In the genomic region with DNA sequence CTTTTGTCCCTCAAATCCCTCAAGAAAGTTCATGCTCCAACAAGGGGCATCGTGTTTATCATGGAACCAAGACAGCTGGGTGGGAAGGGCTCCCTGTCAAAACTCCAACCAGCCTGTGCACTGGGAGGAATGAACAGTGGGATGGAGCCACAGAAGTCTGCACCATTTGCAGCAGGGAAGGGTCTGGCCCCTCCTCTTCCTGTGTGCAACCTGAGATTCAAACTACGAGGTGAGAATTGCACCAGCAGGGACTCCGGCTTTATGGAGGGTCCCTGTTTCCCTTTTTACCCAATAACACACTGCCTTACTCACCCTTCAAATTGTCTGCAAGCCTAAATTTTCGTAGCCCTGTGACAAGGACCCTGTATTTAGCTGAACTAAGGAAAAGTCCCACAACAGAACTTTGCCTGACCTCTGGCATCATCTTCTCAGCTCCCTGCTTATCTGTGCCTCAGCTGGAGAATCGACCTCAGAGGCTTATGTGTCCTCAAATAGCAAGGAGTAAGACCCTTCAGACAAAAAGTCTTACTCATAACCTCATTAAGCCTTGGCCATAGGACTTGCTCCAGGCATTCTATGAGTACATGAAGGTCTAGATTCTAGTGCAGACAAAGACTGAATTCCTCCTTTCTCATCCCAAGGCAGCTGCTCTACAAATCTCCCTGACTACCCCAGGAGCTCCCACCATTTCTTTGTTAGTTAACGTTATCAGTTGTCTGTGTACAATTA, we compare ENCODE assay signal across 1 cellular context.
TF ChIP-seq lines count a peak whose summit lies in the region.

No MANE protein-coding gene starts in this region.

TF ChIP-seq in H1, 55 proteins besides CTCF, POLR2A, EP300 and RAD21:
- TF ChIP-seq TCF12 (IDR thresholded peaks at IDR 0.05; ENCODE audit: low read depth, low read length) (no peak), TEAD4 (IDR thresholded peaks at IDR 0.05; ENCODE audit: low read depth, low read length) (no peak), PHF8 (conservative IDR thresholded peaks at IDR 0.05; ENCODE audit: low read depth, low read length) (no peak), FOSL1 (IDR thresholded peaks at IDR 0.05; ENCODE audit: insufficient read depth, low read depth, low read length) (no peak), SP4 (IDR thresholded peaks at IDR 0.05; ENCODE audit: low read length) (no peak), GABPA (IDR thresholded peaks at IDR 0.05; ENCODE audit: borderline replicate concordance, insufficient read depth, low read length) (no peak), CHD1 (IDR thresholded peaks at IDR 0.05; ENCODE audit: low read depth, low read length) (no peak), TAF1 (IDR thresholded peaks at IDR 0.05; ENCODE audit: low read depth, low read length) (no peak), KDM5A (IDR thresholded peaks at IDR 0.05; ENCODE audit: low read length) (no peak), JUND (IDR thresholded peaks at IDR 0.05; ENCODE audit: low read length) (no peak)
